Comparison of ENCODE assay signal across 1 cellular context in the genomic region with DNA sequence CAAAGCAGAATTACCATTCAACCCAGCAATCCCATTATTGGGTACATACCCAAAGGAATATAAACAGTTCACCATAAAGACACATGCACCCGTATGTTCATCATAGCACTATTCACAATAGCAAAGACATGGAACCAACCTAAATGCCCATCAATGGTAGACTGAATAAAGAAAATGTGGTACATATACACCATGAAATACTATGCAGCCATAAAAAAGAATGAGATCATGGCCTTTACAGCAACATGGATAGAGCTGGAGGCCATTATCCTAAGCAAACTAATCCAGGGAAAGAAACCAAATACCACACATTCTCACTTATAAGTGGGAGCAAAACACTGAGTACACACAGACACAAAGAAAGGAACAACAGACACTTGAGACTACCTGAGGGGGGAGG.
TF ChIP-seq lines count a peak whose summit lies in the region.

No MANE protein-coding gene starts in this region.

TF ChIP-seq in HEK293, 187 proteins besides CTCF, POLR2A, EP300 and RAD21 (continued from another document):
- peak; percentile 93 for TF ChIP-seq ZNF146 (tag by site-specific recombination; IDR thresholded peaks at IDR 0.05)
